Comparison of ENCODE assay signal across 3 cellular contexts in genomic region chr20:60431349-60431748, GRCh38.
"Had no signal": no experiment of that assay in that cellular context is flagged by ENCODE, and none has a peak within 500 bp of the region (broad histone marks: within the 10 kb centered on the region; RNA-seq: fewer than 3 reads in every experiment).

No MANE protein-coding gene starts in this region.

- DNase-seq: GDM1, GF-D8 had no signal

- H3K4me3 ChIP-seq: GM12878 had no signal

- ATAC-seq: GM12878 had no signal
